Comparison of ENCODE assay signal across 1 cellular context in the genomic region with DNA sequence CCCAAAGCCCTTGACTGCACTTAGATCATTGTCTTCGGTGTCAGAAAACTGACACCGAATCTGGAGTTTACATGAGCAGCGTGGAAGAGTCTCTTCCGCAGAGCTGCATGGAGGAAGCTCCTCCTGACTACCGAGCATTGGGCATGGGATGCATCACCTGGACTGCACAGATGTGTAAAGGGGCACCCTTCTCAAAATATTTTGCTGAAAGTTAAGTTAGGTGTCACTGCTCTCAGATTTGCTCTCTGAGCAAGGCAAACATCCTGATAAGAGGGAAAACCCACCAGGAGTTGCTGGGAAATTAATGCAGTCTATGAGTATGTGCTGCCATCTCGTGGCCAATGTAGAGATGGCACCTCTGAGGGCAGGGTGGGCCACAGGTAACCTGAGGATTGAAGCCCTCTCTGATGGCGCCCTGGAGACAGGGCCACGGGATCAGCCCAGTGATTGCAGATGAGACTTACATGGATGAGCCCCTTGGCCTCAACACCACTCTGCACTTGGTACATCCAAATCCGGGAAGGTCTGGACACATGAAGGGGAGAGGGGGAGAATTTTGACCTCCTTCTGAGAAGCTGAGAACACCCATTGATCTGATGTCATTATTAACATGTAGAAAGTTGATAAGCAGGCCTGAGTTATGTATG.
A peak's percentile ranks its signal among the peaks of the same experiment; 100 is the strongest.
TF ChIP-seq lines count a peak whose summit lies in the region.

No MANE protein-coding gene starts in this region.

TF ChIP-seq in HepG2, 621 proteins besides CTCF, POLR2A, EP300 and RAD21 (continued from another document and continues in another):
- TF ChIP-seq, protein P1, sequence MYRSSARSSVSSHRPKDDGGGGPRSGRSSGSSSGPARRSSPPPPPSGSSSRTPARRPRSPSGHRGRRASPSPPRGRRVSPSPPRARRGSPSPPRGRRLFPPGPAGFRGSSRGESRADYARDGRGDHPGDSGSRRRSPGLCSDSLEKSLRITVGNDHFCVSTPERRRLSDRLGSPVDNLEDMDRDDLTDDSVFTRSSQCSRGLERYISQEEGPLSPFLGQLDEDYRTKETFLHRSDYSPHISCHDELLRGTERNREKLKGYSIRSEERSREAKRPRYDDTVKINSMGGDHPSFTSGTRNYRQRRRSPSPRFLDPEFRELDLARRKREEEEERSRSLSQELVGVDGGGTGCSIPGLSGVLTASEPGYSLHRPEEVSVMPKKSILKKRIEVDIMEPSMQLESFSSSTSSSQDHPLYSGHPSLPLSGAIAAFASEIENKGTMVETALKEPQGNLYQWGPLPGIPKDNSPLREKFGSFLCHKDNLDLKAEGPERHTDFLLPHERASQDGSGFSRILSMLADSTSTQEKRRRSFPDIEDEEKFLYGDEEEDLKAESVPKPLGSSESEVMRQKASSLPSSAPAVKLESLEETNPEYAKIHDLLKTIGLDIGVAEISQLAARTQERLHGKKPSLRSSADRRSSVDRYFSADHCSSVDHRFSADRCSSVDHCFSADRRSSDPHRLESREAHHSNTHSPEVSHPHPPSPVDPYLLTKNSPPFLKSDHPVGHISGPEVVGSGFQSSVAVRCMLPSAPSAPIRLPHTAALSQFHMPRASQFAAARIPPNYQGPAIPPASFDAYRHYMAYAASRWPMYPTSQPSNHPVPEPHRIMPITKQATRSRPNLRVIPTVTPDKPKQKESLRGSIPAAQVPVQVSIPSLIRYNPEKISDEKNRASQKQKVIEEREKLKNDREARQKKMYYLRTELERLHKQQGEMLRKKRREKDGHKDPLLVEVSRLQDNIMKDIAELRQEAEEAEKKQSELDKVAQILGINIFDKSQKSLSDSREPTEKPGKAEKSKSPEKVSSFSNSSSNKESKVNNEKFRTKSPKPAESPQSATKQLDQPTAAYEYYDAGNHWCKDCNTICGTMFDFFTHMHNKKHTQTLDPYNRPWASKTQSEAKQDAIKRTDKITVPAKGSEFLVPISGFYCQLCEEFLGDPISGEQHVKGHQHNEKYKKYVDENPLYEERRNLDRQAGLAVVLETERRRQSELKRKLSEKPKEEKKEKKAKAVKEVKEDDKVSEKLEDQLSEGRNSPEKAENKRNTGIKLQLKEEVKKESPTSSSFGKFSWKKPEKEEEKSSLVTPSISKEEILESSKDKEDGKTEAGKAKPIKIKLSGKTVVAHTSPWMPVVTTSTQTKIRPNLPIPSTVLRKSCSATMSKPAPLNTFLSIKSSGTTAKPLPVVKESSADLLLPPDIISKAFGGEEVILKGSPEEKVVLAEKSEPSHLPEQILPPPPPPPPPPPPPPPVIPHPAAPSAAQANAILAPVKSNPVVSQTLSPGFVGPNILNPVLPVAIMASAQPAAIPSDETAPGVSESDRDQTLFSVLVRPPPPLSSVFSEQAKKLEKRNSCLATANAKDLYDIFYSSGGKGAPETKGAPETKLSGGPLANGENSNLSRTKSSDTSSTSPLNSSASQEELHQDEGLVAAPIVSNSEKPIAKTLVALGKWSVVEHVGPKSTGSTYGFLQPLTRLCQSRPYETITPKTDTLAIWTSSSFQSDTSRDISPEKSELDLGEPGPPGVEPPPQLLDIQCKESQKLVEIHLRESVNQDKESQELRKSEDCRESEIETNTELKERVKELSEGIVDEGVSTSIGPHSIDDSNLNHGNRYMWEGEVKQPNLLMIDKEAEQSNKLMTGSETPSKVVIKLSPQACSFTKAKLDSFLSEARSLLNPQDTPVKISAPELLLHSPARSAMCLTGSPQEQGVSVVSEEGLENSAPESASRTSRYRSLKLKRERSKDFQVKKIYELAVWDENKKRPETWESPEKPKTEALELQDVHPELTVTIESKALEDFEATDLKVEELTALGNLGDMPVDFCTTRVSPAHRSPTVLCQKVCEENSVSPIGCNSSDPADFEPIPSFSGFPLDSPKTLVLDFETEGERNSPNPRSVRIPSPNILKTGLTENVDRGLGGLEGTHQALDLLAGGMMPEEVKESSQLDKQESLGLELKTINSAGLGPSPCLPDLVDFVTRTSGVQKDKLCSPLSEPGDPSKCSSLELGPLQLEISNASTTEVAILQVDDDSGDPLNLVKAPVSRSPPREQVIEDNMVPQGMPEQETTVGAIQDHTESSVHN (CRISPR knock-in tag; IDR thresholded peaks at IDR 0.05): 0 out of 2 replicates have a peak, but pooled peaks have one; percentile 32
- TF ChIP-seq ZNF598 (CRISPR knock-in tag; IDR thresholded peaks at IDR 0.05; ENCODE audit: borderline replicate concordance) (peak; percentile 80; the same call in 1 of the 2 replicates), FOXC1 (CRISPR knock-in tag; IDR thresholded peaks at IDR 0.05; ENCODE audit: borderline replicate concordance) (peak; percentile 72; the same call in 1 of the 2 replicates), ZNF75D (CRISPR knock-in tag; IDR thresholded peaks at IDR 0.05; ENCODE audit: borderline replicate concordance) (no peak), ZNF749 (CRISPR knock-in tag; IDR thresholded peaks at IDR 0.05; ENCODE audit: borderline replicate concordance) (0 out of 2 replicates have a peak, but pooled peaks have one; percentile 42), ELF3 (CRISPR knock-in tag; IDR thresholded peaks at IDR 0.05) (0 out of 2 replicates have a peak, but pooled peaks have one; percentile 24), ZNF446 (CRISPR knock-in tag; IDR thresholded peaks at IDR 0.05) (peak; percentile 41; the same call in 1 of the 2 replicates), MAF1 (CRISPR knock-in tag; IDR thresholded peaks at IDR 0.05; ENCODE audit: borderline replicate concordance) (no peak), MAZ (IDR thresholded peaks at IDR 0.05; ENCODE audit: borderline replicate concordance, low read depth, low read length) (peak; percentile 27; the same call in 1 of the 2 replicates), MAZ (CRISPR knock-in tag; IDR thresholded peaks at IDR 0.05; ENCODE audit: low read depth) (no peak), DNMT3B (CRISPR knock-in tag; conservative IDR thresholded peaks at IDR 0.05) (0 out of 2 replicates have a peak, but pooled peaks have one; percentile 42), RXRA (CRISPR knock-in tag; IDR thresholded peaks at IDR 0.05) (0 out of 2 replicates have a peak, but pooled peaks have one; percentile 26), ETV5 (CRISPR knock-in tag; IDR thresholded peaks at IDR 0.05; ENCODE audit: borderline replicate concordance) (no peak), ZNF883 (CRISPR knock-in tag; IDR thresholded peaks at IDR 0.05; ENCODE audit: not compliant biosample characterization) (peak; percentile 63), PHF5A (CRISPR knock-in tag; IDR thresholded peaks at IDR 0.05; ENCODE audit: low read depth, unreplicated experiment) (no peak), FOXO1 (CRISPR knock-in tag; IDR thresholded peaks at IDR 0.05) (no peak), THAP11 (CRISPR knock-in tag; IDR thresholded peaks at IDR 0.05) (0 out of 2 replicates have a peak, but pooled peaks have one; percentile 24), ZNF782 (CRISPR knock-in tag; IDR thresholded peaks at IDR 0.05; ENCODE audit: borderline replicate concordance) (no peak), GATAD2A (CRISPR knock-in tag; IDR thresholded peaks at IDR 0.05) (peak; percentile 23; the same call in 1 of the 2 replicates), ZNF790 (CRISPR knock-in tag; IDR thresholded peaks at IDR 0.05; ENCODE audit: borderline replicate concordance) (0 out of 2 replicates have a peak, but pooled peaks have one; percentile 69), GABPA (IDR thresholded peaks at IDR 0.05; ENCODE audit: low read depth, low read length) (no peak), GABPA (CRISPR knock-in tag; IDR thresholded peaks at IDR 0.05; ENCODE audit: low read depth) (no peak), ZNF816 (CRISPR knock-in tag; IDR thresholded peaks at IDR 0.05; ENCODE audit: borderline replicate concordance) (no peak), GABPB1 (CRISPR knock-in tag; IDR thresholded peaks at IDR 0.05) (no peak), KLF12 (CRISPR knock-in tag; IDR thresholded peaks at IDR 0.05; ENCODE audit: borderline replicate concordance) (no peak), ZIK1 (CRISPR knock-in tag; IDR thresholded peaks at IDR 0.05; ENCODE audit: borderline replicate concordance, low read depth) (no peak), SATB2 (CRISPR knock-in tag; IDR thresholded peaks at IDR 0.05) (no peak), ZNF253 (CRISPR knock-in tag; IDR thresholded peaks at IDR 0.05; ENCODE audit: borderline replicate concordance) (peak; percentile 69; the same call in 1 of the 2 replicates), ZNF274 (CRISPR knock-in tag; IDR thresholded peaks at IDR 0.05) (peak; percentile 76; the same call in 1 of the 2 replicates), FOXK2 (IDR thresholded peaks at IDR 0.05) (no peak), ZMAT3 (CRISPR knock-in tag; conservative IDR thresholded peaks at IDR 0.05) (peak; percentile 56; the same call in 1 of the 2 replicates), SAP130 (CRISPR knock-in tag; IDR thresholded peaks at IDR 0.05; ENCODE audit: low read depth) (0 out of 2 replicates have a peak, but pooled peaks have one; percentile 16), MIER2 (CRISPR knock-in tag; IDR thresholded peaks at IDR 0.05) (no peak), SMC3 (IDR thresholded peaks at IDR 0.05; ENCODE audit: low read length) (peak; percentile 91), RBAK (CRISPR knock-in tag; IDR thresholded peaks at IDR 0.05) (no peak)
- TF ChIP-seq, protein P2, sequence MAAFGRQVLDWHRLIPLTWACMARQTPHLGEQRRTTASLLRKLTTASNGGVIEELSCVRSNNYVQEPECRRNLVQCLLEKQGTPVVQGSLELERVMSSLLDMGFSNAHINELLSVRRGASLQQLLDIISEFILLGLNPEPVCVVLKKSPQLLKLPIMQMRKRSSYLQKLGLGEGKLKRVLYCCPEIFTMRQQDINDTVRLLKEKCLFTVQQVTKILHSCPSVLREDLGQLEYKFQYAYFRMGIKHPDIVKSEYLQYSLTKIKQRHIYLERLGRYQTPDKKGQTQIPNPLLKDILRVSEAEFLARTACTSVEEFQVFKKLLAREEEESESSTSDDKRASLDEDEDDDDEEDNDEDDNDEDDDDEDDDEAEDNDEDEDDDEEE (CRISPR knock-in tag; IDR thresholded peaks at IDR 0.05): peak; percentile 18; the same call in 1 of the 2 replicates
- TF ChIP-seq, protein P3, sequence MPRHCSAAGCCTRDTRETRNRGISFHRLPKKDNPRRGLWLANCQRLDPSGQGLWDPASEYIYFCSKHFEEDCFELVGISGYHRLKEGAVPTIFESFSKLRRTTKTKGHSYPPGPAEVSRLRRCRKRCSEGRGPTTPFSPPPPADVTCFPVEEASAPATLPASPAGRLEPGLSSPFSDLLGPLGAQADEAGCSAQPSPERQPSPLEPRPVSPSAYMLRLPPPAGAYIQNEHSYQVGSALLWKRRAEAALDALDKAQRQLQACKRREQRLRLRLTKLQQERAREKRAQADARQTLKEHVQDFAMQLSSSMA (CRISPR knock-in tag; IDR thresholded peaks at IDR 0.05): no peak
- TF ChIP-seq, protein P4, sequence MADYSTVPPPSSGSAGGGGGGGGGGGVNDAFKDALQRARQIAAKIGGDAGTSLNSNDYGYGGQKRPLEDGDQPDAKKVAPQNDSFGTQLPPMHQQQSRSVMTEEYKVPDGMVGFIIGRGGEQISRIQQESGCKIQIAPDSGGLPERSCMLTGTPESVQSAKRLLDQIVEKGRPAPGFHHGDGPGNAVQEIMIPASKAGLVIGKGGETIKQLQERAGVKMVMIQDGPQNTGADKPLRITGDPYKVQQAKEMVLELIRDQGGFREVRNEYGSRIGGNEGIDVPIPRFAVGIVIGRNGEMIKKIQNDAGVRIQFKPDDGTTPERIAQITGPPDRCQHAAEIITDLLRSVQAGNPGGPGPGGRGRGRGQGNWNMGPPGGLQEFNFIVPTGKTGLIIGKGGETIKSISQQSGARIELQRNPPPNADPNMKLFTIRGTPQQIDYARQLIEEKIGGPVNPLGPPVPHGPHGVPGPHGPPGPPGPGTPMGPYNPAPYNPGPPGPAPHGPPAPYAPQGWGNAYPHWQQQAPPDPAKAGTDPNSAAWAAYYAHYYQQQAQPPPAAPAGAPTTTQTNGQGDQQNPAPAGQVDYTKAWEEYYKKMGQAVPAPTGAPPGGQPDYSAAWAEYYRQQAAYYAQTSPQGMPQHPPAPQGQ (CRISPR knock-in tag; IDR thresholded peaks at IDR 0.05; ENCODE audit: borderline replicate concordance): 0 out of 2 replicates have a peak, but pooled peaks have one; percentile 77
- TF ChIP-seq, protein P5, sequence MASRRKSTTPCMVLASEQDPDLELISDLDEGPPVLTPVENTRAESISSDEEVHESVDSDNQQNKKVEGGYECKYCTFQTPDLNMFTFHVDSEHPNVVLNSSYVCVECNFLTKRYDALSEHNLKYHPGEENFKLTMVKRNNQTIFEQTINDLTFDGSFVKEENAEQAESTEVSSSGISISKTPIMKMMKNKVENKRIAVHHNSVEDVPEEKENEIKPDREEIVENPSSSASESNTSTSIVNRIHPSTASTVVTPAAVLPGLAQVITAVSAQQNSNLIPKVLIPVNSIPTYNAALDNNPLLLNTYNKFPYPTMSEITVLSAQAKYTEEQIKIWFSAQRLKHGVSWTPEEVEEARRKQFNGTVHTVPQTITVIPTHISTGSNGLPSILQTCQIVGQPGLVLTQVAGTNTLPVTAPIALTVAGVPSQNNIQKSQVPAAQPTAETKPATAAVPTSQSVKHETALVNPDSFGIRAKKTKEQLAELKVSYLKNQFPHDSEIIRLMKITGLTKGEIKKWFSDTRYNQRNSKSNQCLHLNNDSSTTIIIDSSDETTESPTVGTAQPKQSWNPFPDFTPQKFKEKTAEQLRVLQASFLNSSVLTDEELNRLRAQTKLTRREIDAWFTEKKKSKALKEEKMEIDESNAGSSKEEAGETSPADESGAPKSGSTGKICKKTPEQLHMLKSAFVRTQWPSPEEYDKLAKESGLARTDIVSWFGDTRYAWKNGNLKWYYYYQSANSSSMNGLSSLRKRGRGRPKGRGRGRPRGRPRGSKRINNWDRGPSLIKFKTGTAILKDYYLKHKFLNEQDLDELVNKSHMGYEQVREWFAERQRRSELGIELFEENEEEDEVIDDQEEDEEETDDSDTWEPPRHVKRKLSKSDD (CRISPR knock-in tag; IDR thresholded peaks at IDR 0.05; ENCODE audit: low read depth): no peak
- TF ChIP-seq, protein P6, sequence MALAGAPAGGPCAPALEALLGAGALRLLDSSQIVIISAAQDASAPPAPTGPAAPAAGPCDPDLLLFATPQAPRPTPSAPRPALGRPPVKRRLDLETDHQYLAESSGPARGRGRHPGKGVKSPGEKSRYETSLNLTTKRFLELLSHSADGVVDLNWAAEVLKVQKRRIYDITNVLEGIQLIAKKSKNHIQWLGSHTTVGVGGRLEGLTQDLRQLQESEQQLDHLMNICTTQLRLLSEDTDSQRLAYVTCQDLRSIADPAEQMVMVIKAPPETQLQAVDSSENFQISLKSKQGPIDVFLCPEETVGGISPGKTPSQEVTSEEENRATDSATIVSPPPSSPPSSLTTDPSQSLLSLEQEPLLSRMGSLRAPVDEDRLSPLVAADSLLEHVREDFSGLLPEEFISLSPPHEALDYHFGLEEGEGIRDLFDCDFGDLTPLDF (CRISPR knock-in tag; IDR thresholded peaks at IDR 0.05): no peak
- TF ChIP-seq, protein P7, sequence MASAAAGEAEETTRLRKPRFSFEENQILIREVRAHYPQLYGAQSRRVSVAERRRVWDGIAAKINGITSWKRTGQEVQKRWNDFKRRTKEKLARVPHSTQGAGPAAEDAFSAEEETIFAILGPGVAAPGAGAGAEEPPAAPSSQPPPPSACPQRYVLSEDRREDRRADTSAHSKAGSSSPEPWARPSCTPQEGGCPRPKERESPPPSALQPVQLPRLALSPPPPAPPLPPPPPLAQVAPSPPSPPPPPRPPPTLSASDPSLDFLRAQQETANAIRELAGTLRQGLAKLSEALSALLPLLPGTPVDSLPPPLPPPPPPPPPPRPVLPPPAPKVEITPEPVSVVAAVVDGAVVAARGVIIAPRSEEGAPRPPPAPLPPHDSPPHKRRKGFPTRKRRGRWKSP (CRISPR knock-in tag; IDR thresholded peaks at IDR 0.05): no peak
- TF ChIP-seq, protein P8, sequence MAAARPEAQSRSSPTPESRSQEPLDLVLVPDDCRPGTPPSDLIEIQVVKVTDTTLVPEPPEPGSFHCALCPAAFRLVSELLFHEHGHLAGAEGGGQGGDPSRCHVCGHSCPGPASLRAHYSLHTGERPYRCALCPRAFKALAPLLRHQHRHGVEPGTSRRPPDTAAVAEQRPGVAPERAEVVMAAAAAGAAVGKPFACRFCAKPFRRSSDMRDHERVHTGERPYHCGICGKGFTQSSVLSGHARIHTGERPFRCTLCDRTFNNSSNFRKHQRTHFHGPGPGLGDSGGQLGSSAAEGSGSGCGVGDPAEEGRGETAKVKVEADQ (CRISPR knock-in tag; IDR thresholded peaks at IDR 0.05; ENCODE audit: borderline replicate concordance): 0 out of 2 replicates have a peak, but pooled peaks have one; percentile 53
